ENCODE assay signal across 13 cellular contexts in the genomic region with DNA sequence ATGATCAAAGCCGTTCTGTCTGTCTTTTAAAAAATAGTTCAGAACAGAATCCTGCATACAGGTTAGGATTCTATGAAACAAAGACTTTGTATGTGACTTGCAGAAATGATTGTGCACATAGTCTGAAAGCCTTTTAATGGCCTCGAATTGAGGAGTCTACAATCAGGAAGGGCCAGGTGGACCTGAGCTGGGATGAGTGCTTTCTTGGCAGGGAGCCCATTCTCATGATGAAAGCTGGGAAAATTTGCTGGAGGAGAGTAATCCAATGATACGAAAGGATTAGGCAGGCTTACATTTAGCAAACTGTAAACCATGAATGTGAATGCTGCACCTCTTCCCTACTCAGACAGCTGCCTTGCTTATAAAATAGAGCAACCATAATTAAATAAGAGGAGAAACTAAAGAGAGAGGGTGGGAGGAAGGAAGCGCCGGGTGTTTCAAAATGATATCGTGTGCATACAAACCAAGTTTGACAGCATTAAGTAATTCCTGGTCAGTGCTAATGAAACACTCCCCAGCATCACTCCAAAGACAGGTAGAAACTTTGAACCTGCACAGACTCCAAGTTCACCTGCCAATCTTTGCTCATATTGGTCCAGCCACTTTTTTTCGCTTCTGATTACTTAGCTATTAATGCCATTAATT. TPM values are rescaled to one million over a fixed set of nuclear protein-coding genes. Genes with fewer than 3 reads are reported as not detected.
DNase-seq lines count a peak whose midpoint lies in the region; ATAC-seq, FAIRE-seq and TF ChIP-seq lines count a peak whose summit lies in the region.
"Had no signal": no experiment of that assay in that cellular context is flagged by ENCODE, and none has a peak within 500 bp of the region (broad histone marks: within the 10 kb centered on the region; RNA-seq: fewer than 3 reads in every experiment).

No MANE protein-coding gene starts in this region.

- intact Hi-C loops in transverse colon (cut with DNase I; ENCODE audit: low total_unique reads): no loop called here

- TF ChIP-seq CTCF in Loucy (conservative IDR thresholded peaks at IDR 0.05; ENCODE audit: low read length) (no peak), WTC11 (IDR thresholded peaks at IDR 0.05) (no peak), transverse colon (IDR thresholded peaks at IDR 0.05) (no peak)

- 42 to 52% methylated on average over 5 to 7 of the region's 7 CpGs for WGBS in transverse colon (ENCODE audit: low coverage in 1 of 2), 2 donors

- peak overlapping the region; percentile 59 for H3K9ac ChIP-seq in Loucy (ENCODE audit: low read depth, low read length, poor library complexity, severe bottlenecking)
- H3K9ac ChIP-seq: KMS-11 had no signal

- H3K79me2 ChIP-seq in Loucy (ENCODE audit: insufficient read depth, low read length): no peaks in the 10 kb centered on the region

- CTCF ChIA-PET in WTC11 (lab: Charles Lee): interaction anchor here (0.6 kb wide), 1 partner anchor 19 kb away, joined by 6 read pairs; no protein-coding TSS in a partner anchor

- peak; percentile 55 to 67 for DNase-seq in AML-193 (lab: John Stamatoyannopoulos, UW)
- peak; percentile 98 for DNase-seq in NCI-H345 treated with DMSO at 0.1 percent for 48 hours (lab: John Stamatoyannopoulos, UW; ENCODE audit: unreplicated experiment)
- DNase-seq in WTC11 (ENCODE audit: low spot score): no peak
- no peak for DNase-seq in transverse colon
- DNase-seq in putamen (ENCODE audit: low spot score): no peak
- no peak for DNase-seq in GM12892 (ENCODE audit: insufficient read length)
- DNase-seq in stimulated activated CD4-positive, alpha-beta T cell treated with anti-CD3 and anti-CD28 coated beads, Interleukin-2, amount 100 ng/mL, for 24 hours: no peak
- DNase-seq: ACHN, kidney, psoas muscle, uterus had no signal

- H3K36me3 Mint-ChIP-seq in WTC11: no peaks in the 10 kb centered on the region

- TF ChIP-seq EP300 in transverse colon (IDR thresholded peaks at IDR 0.05; ENCODE audit: low read depth): no peak

- TF ChIP-seq POLR2A in transverse colon (IDR thresholded peaks at IDR 0.05) (no peak), GM12892 (IDR thresholded peaks at IDR 0.05; ENCODE audit: low read depth, low read length) (no peak)

- in situ Hi-C loops in transverse colon (cut with MboI; ENCODE audit: low pct_ligation_motif_present in 1 of 4, low pct_unique_long_range_greater_than_20kb in 1 of 4, low sequenced_read_pairs in 3 of 4): no loop called here

- H3K4me3 Mint-ChIP-seq in WTC11: no peak overlapping the region

- ATAC-seq in WTC11: peak; percentile 32; the same call in 1 of the 2 replicates
- ATAC-seq: psoas muscle had no signal

- no peaks in the 10 kb centered on the region for H3K27me3 Mint-ChIP-seq in WTC11 (ENCODE audit: low read depth)

- H3K27ac ChIP-seq in transverse colon: no peak overlapping the region
- H3K27ac ChIP-seq: KMS-11, psoas muscle, uterus had no signal

- no peak for FAIRE-seq in GM12892 (lab: Jason Lieb, UNC)
- FAIRE-seq: kidney had no signal

- H3K27me3 ChIP-seq in Loucy (ENCODE audit: insufficient read depth, low read length, poor library complexity, severe bottlenecking) (no peaks in the 10 kb centered on the region), transverse colon (no peaks in the 10 kb centered on the region)
- H3K27me3 ChIP-seq: uterus had no signal

- no peak overlapping the region for H3K27ac Mint-ChIP-seq in WTC11

- no peaks in the 10 kb centered on the region for H4K20me1 ChIP-seq in Loucy (ENCODE audit: insufficient read depth, low read length, poor library complexity, severe bottlenecking)

- H3K36me3 ChIP-seq in Loucy (ENCODE audit: insufficient read depth, low read length): no peaks in the 10 kb centered on the region
- no peaks in the 10 kb centered on the region for H3K36me3 ChIP-seq in transverse colon
- H3K36me3 ChIP-seq: uterus had no signal

- H3K9me3 ChIP-seq in Loucy (ENCODE audit: insufficient read depth, low read depth, low read length): no peaks in the 10 kb centered on the region
- H3K9me3 ChIP-seq in transverse colon: no peaks in the 10 kb centered on the region
- H3K9me3 ChIP-seq: psoas muscle, uterus had no signal

- H3K4me1 Mint-ChIP-seq in WTC11: peaks cover 8% of the 10 kb centered on the region

- H2AFZ ChIP-seq in Loucy (ENCODE audit: low read length): peak overlapping the region; percentile 82

- H3K9me3 Mint-ChIP-seq in WTC11: peaks cover 6% of the 10 kb centered on the region; the same call in 1 of the 2 replicates

- no peaks in the 10 kb centered on the region for H3K9me2 ChIP-seq in Loucy (replicated peaks; ENCODE audit: low read depth, low read length)

- peak overlapping the region; percentile 59 for H3K4me2 ChIP-seq in Loucy (ENCODE audit: low read depth, low read length, poor library complexity, severe bottlenecking)
- H3K4me2 ChIP-seq: KMS-11 had no signal

- H3K4me1 ChIP-seq in Loucy (ENCODE audit: insufficient read depth, low read length, poor library complexity, severe bottlenecking) (peaks cover 76% of the 10 kb centered on the region), transverse colon (peaks cover 3 to 8% (median 5%) of the 10 kb centered on the region in 4 donors)
- H3K4me1 ChIP-seq: psoas muscle, uterus had no signal

- POLR2A ChIA-PET in WTC11 (lab: Charles Lee): no interaction called here

- H3F3A ChIP-seq in Loucy (ENCODE audit: low read depth): peaks cover 16% of the 10 kb centered on the region

- H3K4me3 ChIP-seq in Loucy (ENCODE audit: low read length, poor library complexity, severe bottlenecking): peak overlapping the region; percentile 45
- no peak overlapping the region for H3K4me3 ChIP-seq in transverse colon
- H3K4me3 ChIP-seq: psoas muscle, uterus had no signal

TF ChIP-seq in WTC11, 78 proteins besides CTCF, POLR2A, EP300 and RAD21 (continues in another document):
- TF ChIP-seq CREM (CRISPR knock-in tag; IDR thresholded peaks at IDR 0.05) (no peak), ZNF423 (CRISPR knock-in tag; IDR thresholded peaks at IDR 0.05) (no peak), ZNF671 (CRISPR knock-in tag; IDR thresholded peaks at IDR 0.05) (no peak), SMAD3 (CRISPR knock-in tag; IDR thresholded peaks at IDR 0.05; ENCODE audit: borderline replicate concordance) (no peak), ZNF425 (CRISPR knock-in tag; conservative IDR thresholded peaks at IDR 0.05) (no peak), FOXK1 (CRISPR knock-in tag; IDR thresholded peaks at IDR 0.05) (no peak), TEAD4 (CRISPR knock-in tag; IDR thresholded peaks at IDR 0.05) (no peak), CBFB (CRISPR knock-in tag; IDR thresholded peaks at IDR 0.05; ENCODE audit: low read depth) (no peak), ZNF532 (CRISPR knock-in tag; IDR thresholded peaks at IDR 0.05; ENCODE audit: borderline replicate concordance) (no peak), ZBTB21 (CRISPR knock-in tag; IDR thresholded peaks at IDR 0.05; ENCODE audit: borderline replicate concordance) (no peak)
- TF ChIP-seq, protein P1, sequence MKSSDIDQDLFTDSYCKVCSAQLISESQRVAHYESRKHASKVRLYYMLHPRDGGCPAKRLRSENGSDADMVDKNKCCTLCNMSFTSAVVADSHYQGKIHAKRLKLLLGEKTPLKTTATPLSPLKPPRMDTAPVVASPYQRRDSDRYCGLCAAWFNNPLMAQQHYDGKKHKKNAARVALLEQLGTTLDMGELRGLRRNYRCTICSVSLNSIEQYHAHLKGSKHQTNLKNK (CRISPR knock-in tag; IDR thresholded peaks at IDR 0.05): no peak

RNA-seq across cellular contexts. Expression of gene CXCR4, which starts 23.7 kb away (rescaled TPM):
- total RNA-seq in WTC11 (2021): 1.3 to 2.1 TPM (median 1.9 TPM) in 3 replicates
- 10 to 100 TPM in 3 of 4 donors, 1 to 10 TPM in 1; 9.6 to 62.7 (median 27.0) TPM for total RNA-seq in transverse colon
- polyA plus RNA-seq in GM12892 (2012; ENCODE audit: missing spikeins): 45.6 TPM

Comparison
In these comparisons a context has a peak if more than half of its experiments do, and no peak if none do; other contexts are left out.
1. DNase-seq: peak in AML-193 (2 of 2) and NCI-H345 treated with DMSO at 0.1 percent for 48 hours (single experiment); none in WTC11 (single experiment), transverse colon (single experiment), putamen (single experiment), GM12892 (single experiment) and stimulated activated CD4-positive, alpha-beta T cell treated with anti-CD3 and anti-CD28 coated beads, Interleukin-2, amount 100 ng/mL, for 24 hours (0 of 2).